In the genomic region with DNA sequence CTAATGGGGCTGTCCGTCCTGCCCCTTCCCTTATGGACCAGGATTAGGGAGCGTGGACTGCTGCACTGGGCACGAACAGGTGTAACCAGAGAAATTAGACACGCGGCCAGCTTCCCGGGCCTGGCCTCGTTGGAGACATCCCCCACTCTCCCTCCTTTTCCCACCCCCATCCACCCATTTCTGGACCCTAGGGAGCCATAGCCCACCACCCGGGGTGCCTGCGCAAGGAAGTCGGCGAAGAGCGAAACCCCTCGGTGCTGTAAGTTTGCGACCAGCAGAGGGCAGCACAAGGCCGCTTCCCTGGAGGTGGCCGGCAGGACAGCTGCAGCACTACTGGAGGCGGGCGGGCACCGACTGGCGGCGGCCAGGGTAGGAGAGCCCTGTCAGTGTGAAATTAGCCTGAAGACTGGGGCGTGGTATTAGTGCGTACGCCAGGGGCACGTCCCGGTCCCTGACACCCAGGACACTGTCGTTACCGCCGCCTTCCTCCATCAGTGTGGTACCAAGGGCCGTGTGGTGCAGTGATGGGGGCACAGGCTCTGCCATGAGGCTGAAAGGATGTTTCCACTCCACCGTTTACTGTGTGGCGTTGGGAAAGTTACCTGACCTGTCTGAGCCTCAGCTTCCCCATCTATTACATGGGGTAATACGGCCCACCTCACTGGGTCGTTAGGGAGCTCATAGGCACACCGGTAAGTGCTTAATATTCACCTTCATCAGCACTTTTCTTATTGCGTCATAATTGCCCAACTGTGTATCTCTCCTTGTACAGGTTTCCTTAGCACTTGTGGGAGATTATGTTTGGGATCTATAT, we compare ENCODE assay signal across 1 cellular context.
TF ChIP-seq lines count a peak whose summit lies in the region.

No MANE protein-coding gene starts in this region.

TF ChIP-seq in HepG2, 621 proteins besides CTCF, POLR2A, EP300 and RAD21 (continued from another document and continues in another):
- TF ChIP-seq, protein P1, sequence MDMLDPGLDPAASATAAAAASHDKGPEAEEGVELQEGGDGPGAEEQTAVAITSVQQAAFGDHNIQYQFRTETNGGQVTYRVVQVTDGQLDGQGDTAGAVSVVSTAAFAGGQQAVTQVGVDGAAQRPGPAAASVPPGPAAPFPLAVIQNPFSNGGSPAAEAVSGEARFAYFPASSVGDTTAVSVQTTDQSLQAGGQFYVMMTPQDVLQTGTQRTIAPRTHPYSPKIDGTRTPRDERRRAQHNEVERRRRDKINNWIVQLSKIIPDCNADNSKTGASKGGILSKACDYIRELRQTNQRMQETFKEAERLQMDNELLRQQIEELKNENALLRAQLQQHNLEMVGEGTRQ (IDR thresholded peaks at IDR 0.05; ENCODE audit: low read depth, low read length): no peak
- TF ChIP-seq, protein P1 (CRISPR knock-in tag; IDR thresholded peaks at IDR 0.05; ENCODE audit: borderline replicate concordance): no peak
- peak; percentile 89 for TF ChIP-seq ZNF280B (CRISPR knock-in tag; IDR thresholded peaks at IDR 0.05; ENCODE audit: borderline replicate concordance)
- TF ChIP-seq HHEX (CRISPR knock-in tag; IDR thresholded peaks at IDR 0.05): 0 out of 2 replicates have a peak, but pooled peaks have one; percentile 9
- no peak for TF ChIP-seq TP53 (CRISPR knock-in tag; conservative IDR thresholded peaks at IDR 0.05)
- TF ChIP-seq KDM3A (CRISPR knock-in tag; IDR thresholded peaks at IDR 0.05; ENCODE audit: low read depth): no peak
- peak; percentile 70; the same call in 1 of the 2 replicates for TF ChIP-seq ZNF788 (CRISPR knock-in tag; IDR thresholded peaks at IDR 0.05; ENCODE audit: borderline replicate concordance)
- TF ChIP-seq HIVEP1 (CRISPR knock-in tag; IDR thresholded peaks at IDR 0.05): peak; percentile 90
- no peak for TF ChIP-seq ZNF253 (CRISPR knock-in tag; IDR thresholded peaks at IDR 0.05; ENCODE audit: borderline replicate concordance)
- TF ChIP-seq KLF6 (CRISPR knock-in tag; IDR thresholded peaks at IDR 0.05): no peak
- TF ChIP-seq AKAP8 (CRISPR knock-in tag; IDR thresholded peaks at IDR 0.05): no peak
- TF ChIP-seq BORCS8-MEF2B (CRISPR knock-in tag; IDR thresholded peaks at IDR 0.05): peak; percentile 95
- no peak for TF ChIP-seq ZBTB10 (CRISPR knock-in tag; IDR thresholded peaks at IDR 0.05; ENCODE audit: borderline replicate concordance)
- TF ChIP-seq, protein P2, sequence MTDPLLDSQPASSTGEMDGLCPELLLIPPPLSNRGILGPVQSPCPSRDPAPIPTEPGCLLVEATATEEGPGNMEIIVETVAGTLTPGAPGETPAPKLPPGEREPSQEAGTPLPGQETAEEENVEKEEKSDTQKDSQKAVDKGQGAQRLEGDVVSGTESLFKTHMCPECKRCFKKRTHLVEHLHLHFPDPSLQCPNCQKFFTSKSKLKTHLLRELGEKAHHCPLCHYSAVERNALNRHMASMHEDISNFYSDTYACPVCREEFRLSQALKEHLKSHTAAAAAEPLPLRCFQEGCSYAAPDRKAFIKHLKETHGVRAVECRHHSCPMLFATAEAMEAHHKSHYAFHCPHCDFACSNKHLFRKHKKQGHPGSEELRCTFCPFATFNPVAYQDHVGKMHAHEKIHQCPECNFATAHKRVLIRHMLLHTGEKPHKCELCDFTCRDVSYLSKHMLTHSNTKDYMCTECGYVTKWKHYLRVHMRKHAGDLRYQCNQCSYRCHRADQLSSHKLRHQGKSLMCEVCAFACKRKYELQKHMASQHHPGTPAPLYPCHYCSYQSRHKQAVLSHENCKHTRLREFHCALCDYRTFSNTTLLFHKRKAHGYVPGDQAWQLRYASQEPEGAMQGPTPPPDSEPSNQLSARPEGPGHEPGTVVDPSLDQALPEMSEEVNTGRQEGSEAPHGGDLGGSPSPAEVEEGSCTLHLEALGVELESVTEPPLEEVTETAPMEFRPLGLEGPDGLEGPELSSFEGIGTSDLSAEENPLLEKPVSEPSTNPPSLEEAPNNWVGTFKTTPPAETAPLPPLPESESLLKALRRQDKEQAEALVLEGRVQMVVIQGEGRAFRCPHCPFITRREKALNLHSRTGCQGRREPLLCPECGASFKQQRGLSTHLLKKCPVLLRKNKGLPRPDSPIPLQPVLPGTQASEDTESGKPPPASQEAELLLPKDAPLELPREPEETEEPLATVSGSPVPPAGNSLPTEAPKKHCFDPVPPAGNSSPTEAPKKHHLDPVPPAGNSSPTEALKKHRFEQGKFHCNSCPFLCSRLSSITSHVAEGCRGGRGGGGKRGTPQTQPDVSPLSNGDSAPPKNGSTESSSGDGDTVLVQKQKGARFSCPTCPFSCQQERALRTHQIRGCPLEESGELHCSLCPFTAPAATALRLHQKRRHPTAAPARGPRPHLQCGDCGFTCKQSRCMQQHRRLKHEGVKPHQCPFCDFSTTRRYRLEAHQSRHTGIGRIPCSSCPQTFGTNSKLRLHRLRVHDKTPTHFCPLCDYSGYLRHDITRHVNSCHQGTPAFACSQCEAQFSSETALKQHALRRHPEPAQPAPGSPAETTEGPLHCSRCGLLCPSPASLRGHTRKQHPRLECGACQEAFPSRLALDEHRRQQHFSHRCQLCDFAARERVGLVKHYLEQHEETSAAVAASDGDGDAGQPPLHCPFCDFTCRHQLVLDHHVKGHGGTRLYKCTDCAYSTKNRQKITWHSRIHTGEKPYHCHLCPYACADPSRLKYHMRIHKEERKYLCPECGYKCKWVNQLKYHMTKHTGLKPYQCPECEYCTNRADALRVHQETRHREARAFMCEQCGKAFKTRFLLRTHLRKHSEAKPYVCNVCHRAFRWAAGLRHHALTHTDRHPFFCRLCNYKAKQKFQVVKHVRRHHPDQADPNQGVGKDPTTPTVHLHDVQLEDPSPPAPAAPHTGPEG (CRISPR knock-in tag; IDR thresholded peaks at IDR 0.05): peak; percentile 99
- no peak for TF ChIP-seq SYNCRIP (IDR thresholded peaks at IDR 0.05; ENCODE audit: insufficient read depth, low read depth, low read length)
- TF ChIP-seq ZNF761 (CRISPR knock-in tag; conservative IDR thresholded peaks at IDR 0.05): 0 out of 2 replicates have a peak, but pooled peaks have one; percentile 27
- 0 out of 2 replicates have a peak, but pooled peaks have one; percentile 62 for TF ChIP-seq MEF2D (CRISPR knock-in tag; IDR thresholded peaks at IDR 0.05)
- TF ChIP-seq SMAD1 (CRISPR knock-in tag; IDR thresholded peaks at IDR 0.05; ENCODE audit: borderline replicate concordance, low read depth): peak; percentile 29; the same call in 1 of the 2 replicates
- TF ChIP-seq, protein P3, sequence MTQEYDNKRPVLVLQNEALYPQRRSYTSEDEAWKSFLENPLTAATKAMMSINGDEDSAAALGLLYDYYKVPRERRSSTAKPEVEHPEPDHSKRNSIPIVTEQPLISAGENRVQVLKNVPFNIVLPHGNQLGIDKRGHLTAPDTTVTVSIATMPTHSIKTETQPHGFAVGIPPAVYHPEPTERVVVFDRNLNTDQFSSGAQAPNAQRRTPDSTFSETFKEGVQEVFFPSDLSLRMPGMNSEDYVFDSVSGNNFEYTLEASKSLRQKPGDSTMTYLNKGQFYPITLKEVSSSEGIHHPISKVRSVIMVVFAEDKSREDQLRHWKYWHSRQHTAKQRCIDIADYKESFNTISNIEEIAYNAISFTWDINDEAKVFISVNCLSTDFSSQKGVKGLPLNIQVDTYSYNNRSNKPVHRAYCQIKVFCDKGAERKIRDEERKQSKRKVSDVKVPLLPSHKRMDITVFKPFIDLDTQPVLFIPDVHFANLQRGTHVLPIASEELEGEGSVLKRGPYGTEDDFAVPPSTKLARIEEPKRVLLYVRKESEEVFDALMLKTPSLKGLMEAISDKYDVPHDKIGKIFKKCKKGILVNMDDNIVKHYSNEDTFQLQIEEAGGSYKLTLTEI (CRISPR knock-in tag; conservative IDR thresholded peaks at IDR 0.05): no peak
- TF ChIP-seq PAWR (CRISPR knock-in tag; IDR thresholded peaks at IDR 0.05; ENCODE audit: borderline replicate concordance): no peak
- no peak for TF ChIP-seq SP5 (CRISPR knock-in tag; IDR thresholded peaks at IDR 0.05; ENCODE audit: borderline replicate concordance, low read depth)
- TF ChIP-seq ARID2 (CRISPR knock-in tag; IDR thresholded peaks at IDR 0.05; ENCODE audit: borderline replicate concordance): no peak
- no peak for TF ChIP-seq MLLT10 (CRISPR knock-in tag; IDR thresholded peaks at IDR 0.05)
- no peak for TF ChIP-seq ZXDC (CRISPR knock-in tag; IDR thresholded peaks at IDR 0.05)
- TF ChIP-seq ZBTB37 (CRISPR knock-in tag; IDR thresholded peaks at IDR 0.05): no peak
- peak; percentile 79; the same call in 1 of the 2 replicates for TF ChIP-seq PCBP1 (IDR thresholded peaks at IDR 0.05; ENCODE audit: borderline replicate concordance, low read depth, low read length)
- TF ChIP-seq NR3C1 (CRISPR knock-in tag; IDR thresholded peaks at IDR 0.05): no peak
- TF ChIP-seq ZNF589 (CRISPR knock-in tag; conservative IDR thresholded peaks at IDR 0.05): 0 out of 2 replicates have a peak, but pooled peaks have one; percentile 72
- no peak for TF ChIP-seq KLF11 (CRISPR knock-in tag; IDR thresholded peaks at IDR 0.05)
- no peak for TF ChIP-seq GTF2F1 (IDR thresholded peaks at IDR 0.05; ENCODE audit: low read length)
- TF ChIP-seq NR2F2 (IDR thresholded peaks at IDR 0.05; ENCODE audit: borderline replicate concordance, low read depth): no peak
- TF ChIP-seq CBFB (CRISPR knock-in tag; IDR thresholded peaks at IDR 0.05): peak; percentile 85
- TF ChIP-seq ZNF629 (CRISPR knock-in tag; conservative IDR thresholded peaks at IDR 0.05): no peak
